ENCODE assay signal across 29 cellular contexts in genomic region chr22:47157486-47158270, GRCh38.
"Had no signal": no experiment of that assay in that cellular context is flagged by ENCODE, and none has a peak within 500 bp of the region (broad histone marks: within the 10 kb centered on the region; RNA-seq: fewer than 3 reads in every experiment).

No MANE protein-coding gene starts in this region.

- H3K9me3 Mint-ChIP-seq: dendritic cell treated with granulocyte-macrophage colony-stimulating factor and Interleukin-4, amounts not matched to agents 40 ng/mL and 50 ng/mL, for 4 days; endodermal cell; naive thymus-derived CD8-positive, alpha-beta T cell; nephron progenitor cell; stimulated activated naive CD8-positive, alpha-beta T cell treated with anti-CD3 and anti-CD28 coated beads, Interleukin-15, amount 100 ng/mL, for 72 hours had no signal

- H3K9me3 ChIP-seq: colonic mucosa, gastrocnemius medialis, lower lobe of right lung, ovary, right lobe of liver, suprapubic skin, transverse colon, uterus had no signal

- H3K4me3 Mint-ChIP-seq: dendritic cell treated with granulocyte-macrophage colony-stimulating factor and Interleukin-4, amounts not matched to agents 40 ng/mL and 50 ng/mL, for 4 days; endodermal cell; naive thymus-derived CD8-positive, alpha-beta T cell; nephron progenitor cell; stimulated activated naive CD8-positive, alpha-beta T cell treated with anti-CD3 and anti-CD28 coated beads, Interleukin-15, amount 100 ng/mL, for 72 hours had no signal

- H3K4me3 ChIP-seq: colonic mucosa, gastrocnemius medialis, heart left ventricle, hepatocyte, left ventricle myocardium inferior, lower lobe of right lung, ovary, right lobe of liver, suprapubic skin, transverse colon, upper lobe of right lung, uterus had no signal

- FAIRE-seq: small intestine had no signal

- ATAC-seq: esophagus mucosa; gastrocnemius medialis; heart left ventricle; left colon; lower lobe of right lung; right lobe of liver; stimulated activated naive CD8-positive, alpha-beta T cell treated with anti-CD3 and anti-CD28 coated beads, Interleukin-15, amount 100 ng/mL, for 72 hours; upper lobe of right lung had no signal

- H3K36me3 ChIP-seq: colonic mucosa, gastrocnemius medialis, heart left ventricle, left ventricle myocardium inferior, lower lobe of right lung, ovary, right lobe of liver, transverse colon, upper lobe of right lung, uterus had no signal

- DNase-seq: colonic mucosa; effector CD8-positive, alpha-beta T cell; endodermal cell; foreskin fibroblast; gastrocnemius medialis; left colon; left ventricle myocardium inferior; naive thymus-derived CD8-positive, alpha-beta T cell; nephron progenitor cell; occipital lobe; ovary; retina; small intestine; stimulated activated CD4-positive, alpha-beta T cell treated with anti-CD3 and anti-CD28 coated beads, Interleukin-15, amount 100 ng/mL, for 24 hours; stimulated activated CD4-positive, alpha-beta T cell treated with anti-CD3 and anti-CD28 coated beads, Interleukin-4, amount 100 ng/mL, for 1 hour; stimulated activated CD8-positive, alpha-beta memory T cell treated with anti-CD3 and anti-CD28 coated beads, Interleukin-4, amount 100 ng/mL, for 48 hours; stimulated activated naive CD4-positive, alpha-beta T cell; stimulated activated naive CD8-positive, alpha-beta T cell treated with anti-CD3 and anti-CD28 coated beads, Interleukin-15, amount 100 ng/mL, for 72 hours; transverse colon; upper lobe of right lung; uterus had no signal

- H3K4me1 Mint-ChIP-seq: endodermal cell had no signal

- H3K27ac Mint-ChIP-seq: dendritic cell treated with granulocyte-macrophage colony-stimulating factor and Interleukin-4, amounts not matched to agents 40 ng/mL and 50 ng/mL, for 4 days; endodermal cell; naive thymus-derived CD8-positive, alpha-beta T cell; nephron progenitor cell had no signal

- H3K27me3 Mint-ChIP-seq: dendritic cell treated with granulocyte-macrophage colony-stimulating factor and Interleukin-4, amounts not matched to agents 40 ng/mL and 50 ng/mL, for 4 days; naive thymus-derived CD8-positive, alpha-beta T cell; stimulated activated naive CD8-positive, alpha-beta T cell treated with anti-CD3 and anti-CD28 coated beads, Interleukin-15, amount 100 ng/mL, for 72 hours had no signal

- H3K4me1 ChIP-seq: colonic mucosa, right lobe of liver, transverse colon, upper lobe of right lung, uterus had no signal

- H3K27ac ChIP-seq: colonic mucosa, epithelial cell of prostate, gastrocnemius medialis, heart left ventricle, hepatocyte, left ventricle myocardium inferior, lower lobe of right lung, ovary, right lobe of liver, suprapubic skin, transverse colon, upper lobe of right lung, uterus had no signal
